Comparison of ENCODE assay signal across 14 cellular contexts in the genomic region with DNA sequence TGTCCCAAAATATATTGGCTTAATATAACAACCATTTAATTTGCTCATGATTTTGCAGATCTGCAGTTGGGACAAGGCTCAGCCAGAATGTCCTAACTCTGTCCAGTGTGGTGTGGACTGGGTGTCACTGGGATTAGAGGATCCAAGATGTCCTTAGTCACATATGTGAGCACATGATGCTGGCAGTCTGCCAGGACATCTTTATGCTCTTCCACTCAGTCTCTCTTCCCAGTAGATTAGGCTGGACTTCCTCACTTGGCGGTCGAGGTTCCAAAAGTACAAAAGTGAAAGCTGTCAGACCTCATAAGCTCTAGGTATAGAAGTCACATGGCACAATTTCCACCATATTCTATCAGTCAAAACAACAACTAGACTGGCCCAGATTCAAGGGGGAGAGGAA.
"Had no signal": no experiment of that assay in that cellular context is flagged by ENCODE, and none has a peak within 500 bp of the region (broad histone marks: within the 10 kb centered on the region; RNA-seq: fewer than 3 reads in every experiment).

No MANE protein-coding gene starts in this region.

- DNase-seq: activated CD4-positive, alpha-beta memory T cell treated with anti-CD3 and anti-CD28 coated beads, Interleukin-2, amount 10 ng/mL, durations not matched to agents 7 days and 5 days; activated CD4-positive, alpha-beta T cell treated with anti-CD3 and anti-CD28 coated beads, Interleukin-2, amount 10 ng/mL, durations not matched to agents 24 days and 14 days; activated effector memory CD4-positive, alpha-beta T cell treated with anti-CD3 and anti-CD28 coated beads, Interleukin-2, amount 50 U/mL, for 16 hours; activated naive CD4-positive, alpha-beta T cell treated with anti-CD3 and anti-CD28 coated beads, Interleukin-2, amount 10 ng/mL, durations not matched to agents 7 days and 5 days; amygdala; cerebellar nuclear complex; head of caudate nucleus; mesenchymal stem cell; ovary; right cardiac atrium; transverse colon had no signal

- H3K4me3 ChIP-seq: coronary artery, esophagus muscularis mucosa, gastroesophageal sphincter, ovary, transverse colon had no signal
